1 cellular context compared by ENCODE assay signal in genomic region chr1:74611887-74612286, GRCh38.
TF ChIP-seq lines count a peak whose summit lies in the region.

No MANE protein-coding gene starts in this region.

TF ChIP-seq in SK-N-SH, 30 proteins besides CTCF, POLR2A, EP300 and RAD21 (continued from another document):
- TF ChIP-seq FOSL2 (IDR thresholded peaks at IDR 0.05; ENCODE audit: borderline replicate concordance, low read depth) (no peak), JUND (IDR thresholded peaks at IDR 0.05) (peak; percentile 35; the same call in 1 of the 2 replicates), NFIC (IDR thresholded peaks at IDR 0.05; ENCODE audit: borderline replicate concordance) (peak; percentile 52; the same call in 1 of the 2 replicates), YY1 (IDR thresholded peaks at IDR 0.05; ENCODE audit: low read depth) (no peak), TCF12 (IDR thresholded peaks at IDR 0.05) (peak; percentile 61), RFX5 (IDR thresholded peaks at IDR 0.05; ENCODE audit: low read length) (no peak), RCOR1 (IDR thresholded peaks at IDR 0.05; ENCODE audit: low read length) (peak; percentile 86), REST (IDR thresholded peaks at IDR 0.05; ENCODE audit: low read depth, low read length) (no peak), TEAD4 (IDR thresholded peaks at IDR 0.05; ENCODE audit: borderline replicate concordance, insufficient read depth) (peak; percentile 19; the same call in 1 of the 2 replicates), SMC3 (IDR thresholded peaks at IDR 0.05; ENCODE audit: low read depth, low read length) (no peak), GATA2 (CRISPR knock-in tag; IDR thresholded peaks at IDR 0.05) (peak; percentile 99), ZBTB33 (IDR thresholded peaks at IDR 0.05; ENCODE audit: borderline replicate concordance, low read depth) (no peak)
